1 cellular context compared by ENCODE assay signal in genomic region chr16:89313583-89313982, GRCh38.
TF ChIP-seq lines count a peak whose summit lies in the region.

No MANE protein-coding gene starts in this region.

TF ChIP-seq in HCT116, 20 proteins besides CTCF, POLR2A, EP300 and RAD21 (continued from another document):
- TF ChIP-seq, protein P1, sequence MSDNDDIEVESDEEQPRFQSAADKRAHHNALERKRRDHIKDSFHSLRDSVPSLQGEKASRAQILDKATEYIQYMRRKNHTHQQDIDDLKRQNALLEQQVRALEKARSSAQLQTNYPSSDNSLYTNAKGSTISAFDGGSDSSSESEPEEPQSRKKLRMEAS (IDR thresholded peaks at IDR 0.05), result no peak
- TF ChIP-seq, protein P2, sequence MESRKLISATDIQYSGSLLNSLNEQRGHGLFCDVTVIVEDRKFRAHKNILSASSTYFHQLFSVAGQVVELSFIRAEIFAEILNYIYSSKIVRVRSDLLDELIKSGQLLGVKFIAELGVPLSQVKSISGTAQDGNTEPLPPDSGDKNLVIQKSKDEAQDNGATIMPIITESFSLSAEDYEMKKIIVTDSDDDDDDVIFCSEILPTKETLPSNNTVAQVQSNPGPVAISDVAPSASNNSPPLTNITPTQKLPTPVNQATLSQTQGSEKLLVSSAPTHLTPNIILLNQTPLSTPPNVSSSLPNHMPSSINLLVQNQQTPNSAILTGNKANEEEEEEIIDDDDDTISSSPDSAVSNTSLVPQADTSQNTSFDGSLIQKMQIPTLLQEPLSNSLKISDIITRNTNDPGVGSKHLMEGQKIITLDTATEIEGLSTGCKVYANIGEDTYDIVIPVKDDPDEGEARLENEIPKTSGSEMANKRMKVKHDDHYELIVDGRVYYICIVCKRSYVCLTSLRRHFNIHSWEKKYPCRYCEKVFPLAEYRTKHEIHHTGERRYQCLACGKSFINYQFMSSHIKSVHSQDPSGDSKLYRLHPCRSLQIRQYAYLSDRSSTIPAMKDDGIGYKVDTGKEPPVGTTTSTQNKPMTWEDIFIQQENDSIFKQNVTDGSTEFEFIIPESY (IDR thresholded peaks at IDR 0.05; ENCODE audit: extremely low read depth, insufficient replicate concordance, low read length), result no peak
- TF ChIP-seq POLR2AphosphoS5 (IDR thresholded peaks at IDR 0.05; ENCODE audit: low read depth, low read length) (no peak), ZFX (IDR thresholded peaks at IDR 0.05) (no peak), ZNF274 (IDR thresholded peaks at IDR 0.05; ENCODE audit: low read depth, low read length) (no peak), JUND (IDR thresholded peaks at IDR 0.05) (no peak)
